8 cellular contexts compared by ENCODE assay signal in the genomic region with DNA sequence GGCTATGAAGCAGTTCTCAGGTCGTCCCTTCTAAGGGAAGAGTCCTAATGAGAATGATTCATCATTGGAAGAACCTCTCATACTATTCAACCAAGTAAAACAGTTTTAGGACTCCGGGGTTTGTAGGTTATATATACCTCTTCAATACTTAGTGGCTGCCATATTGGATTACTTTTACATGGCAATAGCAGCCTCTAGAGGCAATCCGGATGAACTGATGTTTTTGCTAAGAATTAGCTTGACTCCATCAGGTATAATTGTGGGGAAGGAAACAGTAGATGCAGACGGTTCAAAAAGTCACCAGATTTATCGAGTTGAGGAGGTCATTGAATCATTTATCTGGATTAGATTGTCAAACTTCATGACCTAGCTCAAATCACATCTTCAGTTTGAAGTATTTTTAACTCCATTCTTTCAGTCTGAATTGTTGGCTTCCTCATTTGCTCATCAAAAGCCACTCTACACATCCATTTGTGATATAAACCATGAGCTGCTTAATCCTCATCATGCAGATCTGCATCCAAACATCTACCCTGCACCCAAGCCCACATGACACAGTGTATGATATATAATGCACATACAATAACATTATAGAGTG. TPM values are rescaled to one million over a fixed set of nuclear protein-coding genes. Genes with fewer than 3 reads are reported as not detected.
DNase-seq lines count a peak whose midpoint lies in the region; ATAC-seq and TF ChIP-seq lines count a peak whose summit lies in the region.

No MANE protein-coding gene starts in this region.

- intact Hi-C loops in CD4-positive, alpha-beta T cell (cut with DNase I, micrococcal nuclease): loop anchor here (2.0 to 10.0 kb wide), 5 partner anchors 340 to 1232 kb away; a partner anchor contains a TSS
- intact Hi-C loops in activated B cell treated with CpG ODN at 0.5 μM for 24 hours (cut with micrococcal nuclease): loop anchor here (1.0 to 5.0 kb wide), 5 partner anchors 255 to 1235 kb away; no protein-coding TSS in a partner anchor
- intact Hi-C loops in left ventricle myocardium superior (cut with micrococcal nuclease): loop anchor here (1.0 to 10.0 kb wide), 2 partner anchors 345 to 382 kb away; no protein-coding TSS in a partner anchor
- intact Hi-C loops in spleen (cut with DNase I; ENCODE audit: low total_unique reads): no loop called here

- no peaks in the 10 kb centered on the region for H3K27me3 Mint-ChIP-seq in CD4-positive, alpha-beta T cell
- H3K27me3 Mint-ChIP-seq in activated B cell treated with CpG ODN at 0.5 μM for 24 hours: no peaks in the 10 kb centered on the region

- whole genome bisulfite sequencing in spleen, 5 donors: 9 to 16% (median 14%) methylated on average over 5 of the region's 5 CpGs

- TF ChIP-seq CTCF in CD4-positive, alpha-beta T cell (IDR thresholded peaks at IDR 0.05): no peak
- TF ChIP-seq CTCF in activated B cell treated with CpG ODN at 0.5 μM for 24 hours (IDR thresholded peaks at IDR 0.05) (peak; percentile 17), spleen (IDR thresholded peaks at IDR 0.05 in 8 of 11, conservative IDR thresholded peaks at IDR 0.05 in 3 of 11) (peak in 10 of 11 experiments; percentile 18 to 67 (median 58))

- no peaks in the 10 kb centered on the region for H3K9me3 Mint-ChIP-seq in CD4-positive, alpha-beta T cell
- no peaks in the 10 kb centered on the region for H3K9me3 Mint-ChIP-seq in activated B cell treated with CpG ODN at 0.5 μM for 24 hours

- H3K4me3 Mint-ChIP-seq in CD4-positive, alpha-beta T cell: no peak overlapping the region
- no peak overlapping the region for H3K4me3 Mint-ChIP-seq in activated B cell treated with CpG ODN at 0.5 μM for 24 hours

- no peaks in the 10 kb centered on the region for H3K36me3 ChIP-seq in spleen

- H3K4me3 ChIP-seq in spleen: no peak overlapping the region

- H3K36me3 Mint-ChIP-seq in CD4-positive, alpha-beta T cell (ENCODE audit: low read depth): no peaks in the 10 kb centered on the region
- no peaks in the 10 kb centered on the region for H3K36me3 Mint-ChIP-seq in activated B cell treated with CpG ODN at 0.5 μM for 24 hours (ENCODE audit: low read depth)

- no peak overlapping the region for H3K27ac ChIP-seq in CD4-positive, alpha-beta T cell (ENCODE audit: low read depth, low read length)
- no peak overlapping the region for H3K27ac ChIP-seq in spleen

- peak; percentile 48 for ATAC-seq in CD4-positive, alpha-beta T cell (ENCODE audit: poor library complexity)
- ATAC-seq in GM18520 (IDR thresholded peaks at IDR 0.05; ENCODE audit: unreplicated experiment) (peak; percentile 97), HG02938 (IDR thresholded peaks at IDR 0.05; ENCODE audit: unreplicated experiment) (peak; percentile 99), activated B cell treated with CpG ODN at 0.5 μM for 24 hours (ENCODE audit: low read depth) (peak; percentile 57), left ventricle myocardium superior (peak; percentile 90)

- no peak for DNase-seq in CD4-positive, alpha-beta T cell
- DNase-seq in NCI-H1930 (lab: John Stamatoyannopoulos, UW) (peak; percentile 8 to 17), activated B cell treated with CpG ODN at 0.5 μM for 24 hours (no peak), left ventricle myocardium superior (no peak), spleen (no peak), cerebellum (ENCODE audit: low spot score) (no peak)

- POLR2A ChIA-PET in CD4-positive, alpha-beta T cell (lab: Charles Lee): no interaction called here
- POLR2A ChIA-PET in activated B cell treated with CpG ODN at 0.5 μM for 24 hours (lab: Charles Lee): no interaction called here

- no peaks in the 10 kb centered on the region for H3K9me3 ChIP-seq in CD4-positive, alpha-beta T cell (ENCODE audit: control insufficient read depth, low read length)
- H3K9me3 ChIP-seq in spleen: no peaks in the 10 kb centered on the region

- peaks cover 6% of the 10 kb centered on the region for H3K4me1 Mint-ChIP-seq in CD4-positive, alpha-beta T cell (ENCODE audit: low read depth)
- no peaks in the 10 kb centered on the region for H3K4me1 Mint-ChIP-seq in activated B cell treated with CpG ODN at 0.5 μM for 24 hours

- H3K4me1 ChIP-seq in spleen: peaks cover 0 to 11% (median 2%) of the 10 kb centered on the region in 6 donors

- H3K27ac Mint-ChIP-seq in CD4-positive, alpha-beta T cell: no peak overlapping the region
- H3K27ac Mint-ChIP-seq in activated B cell treated with CpG ODN at 0.5 μM for 24 hours: no peak overlapping the region

- no peak for TF ChIP-seq POLR2A in spleen (IDR thresholded peaks at IDR 0.05)

- no peaks in the 10 kb centered on the region for H3K27me3 ChIP-seq in CD4-positive, alpha-beta T cell (ENCODE audit: control insufficient read depth, insufficient read depth, low read length)
- H3K27me3 ChIP-seq in spleen (replicated peaks in 1 of 7): no peaks in the 10 kb centered on the region

- CTCF ChIA-PET in CD4-positive, alpha-beta T cell (lab: Charles Lee): no interaction called here
- CTCF ChIA-PET in activated B cell treated with CpG ODN at 0.5 μM for 24 hours (lab: Charles Lee): interaction anchor here (0.6 to 1.5 kb wide), 7 partner anchors 15 to 980 kb away, joined by 3 to 5 read pairs (median 3); no protein-coding TSS in a partner anchor

RNA-seq across cellular contexts. Expression of a gene that starts 28.4 kb away (rescaled TPM):
- total RNA-seq in CD4-positive, alpha-beta T cell: not detected
- total RNA-seq in activated B cell treated with CpG ODN at 0.5 μM for 24 hours (0.22 and 0.39 TPM in 2 replicates), left ventricle myocardium superior (31.3 TPM), spleen (10 to 100 TPM; 13.9 to 20.8 (median 16.8) TPM), cerebellum (30.3 TPM)
- 1 to 10 TPM; 3.6 to 6.1 (median 5.8) TPM for polyA plus RNA-seq in spleen

Comparison
In these comparisons a context has a peak if more than half of its experiments do, and no peak if none do; other contexts are left out.
1. ATAC-seq: peak in every context shown above with its lines; median percentile 99 in HG02938; 97 in GM18520; 90 in left ventricle myocardium superior; 57 in activated B cell treated with CpG ODN at 0.5 μM for 24 hours; 48 in CD4-positive, alpha-beta T cell.
2. DNase-seq: peak in NCI-H1930 (2 of 2); none in CD4-positive, alpha-beta T cell (0 of 10), activated B cell treated with CpG ODN at 0.5 μM for 24 hours (single experiment), left ventricle myocardium superior (single experiment), spleen (single experiment) and cerebellum (single experiment).
3. RNA of a gene that starts 28.4 kb away (total RNA-seq): 31.3 TPM in left ventricle myocardium superior (single experiment), 30.3 TPM in cerebellum (single experiment) and 13.9 to 20.8 TPM in spleen; 0.22 to 0.39 TPM in activated B cell treated with CpG ODN at 0.5 μM for 24 hours and not detected in CD4-positive, alpha-beta T cell; every median in the first group is over 10 times any median in the second.